8 cellular contexts compared by ENCODE assay signal in the genomic region with DNA sequence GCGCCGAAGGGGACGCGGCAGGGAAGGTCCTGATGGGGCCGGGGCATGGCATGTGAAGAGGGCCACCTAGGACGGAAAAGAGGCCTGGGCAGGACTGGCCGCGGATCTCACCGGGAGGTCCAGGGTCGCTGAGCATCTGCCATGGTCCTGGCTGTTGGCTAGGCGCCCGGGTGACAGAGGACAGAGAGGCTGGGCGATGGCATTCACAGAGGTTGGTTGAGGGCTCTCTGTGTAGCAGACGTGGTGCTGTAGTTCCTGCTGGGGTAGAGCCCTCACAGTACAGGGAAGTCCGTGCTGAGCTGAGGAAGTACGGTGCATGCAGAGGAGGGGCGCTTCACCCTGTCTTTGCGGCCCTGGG. TPM values are rescaled to one million over a fixed set of nuclear protein-coding genes. Genes with fewer than 3 reads are reported as not detected.
A peak's percentile ranks its signal among the peaks of the same experiment; 100 is the strongest.
DNase-seq lines count a peak whose midpoint lies in the region; ATAC-seq and TF ChIP-seq lines count a peak whose summit lies in the region.

No MANE protein-coding gene starts in this region.

- peak; percentile 41 for DNase-seq in GM12865 (ENCODE audit: low read depth)
- DNase-seq in NOMO-1 treated with DMSO at 0.1 percent for 48 hours (lab: John Stamatoyannopoulos, UW; ENCODE audit: unreplicated experiment), result peak; percentile 49
- DNase-seq in activated naive CD4-positive, alpha-beta T cell treated with anti-CD3 and anti-CD28 coated beads, Interleukin-2, amount 50 U/mL, for 72 hours (ENCODE audit: low spot score in 2 of 2), result no peak
- peak; percentile 63 for DNase-seq in left cardiac atrium
- DNase-seq in prostate gland (ENCODE audit: low spot score), result no peak

- H3K9me3 ChIP-seq in prostate gland, result no peaks in the 10 kb centered on the region

- peak; percentile 0 for ATAC-seq in HG02610 (IDR thresholded peaks at IDR 0.05; ENCODE audit: unreplicated experiment)
- peak; percentile 10 to 14 for ATAC-seq in activated naive CD4-positive, alpha-beta T cell treated with anti-CD3 and anti-CD28 coated beads, Interleukin-2, amount 50 U/mL, for 72 hours
- ATAC-seq in left cardiac atrium, result peak; percentile 64 to 68
- no peak for ATAC-seq in HG02973 (IDR thresholded peaks at IDR 0.05; ENCODE audit: unreplicated experiment)
- ATAC-seq in GM18520 (IDR thresholded peaks at IDR 0.05; ENCODE audit: unreplicated experiment), result no peak

- H3K4me3 ChIP-seq in GM12865 (ENCODE audit: low read depth, low read length) (peak overlapping the region; percentile 83), prostate gland (peak overlapping the region; percentile 60 to 61)

- H3K9me3 Mint-ChIP-seq in activated naive CD4-positive, alpha-beta T cell treated with anti-CD3 and anti-CD28 coated beads, Interleukin-2, amount 50 U/mL, for 72 hours, result no peaks in the 10 kb centered on the region

- TF ChIP-seq POLR2A in prostate gland (IDR thresholded peaks at IDR 0.05), result no peak

- H3K36me3 Mint-ChIP-seq in activated naive CD4-positive, alpha-beta T cell treated with anti-CD3 and anti-CD28 coated beads, Interleukin-2, amount 50 U/mL, for 72 hours, result peaks cover 27 to 38% of the 10 kb centered on the region in 2 donors

- TF ChIP-seq CTCF in GM12865 (IDR thresholded peaks at IDR 0.05; ENCODE audit: insufficient read depth, low read depth, low read length, missing control alignments) (no peak), prostate gland (IDR thresholded peaks at IDR 0.05) (no peak)

- H3K27me3 ChIP-seq in prostate gland (replicated peaks; ENCODE audit: insufficient read depth), result no peaks in the 10 kb centered on the region

- no peaks in the 10 kb centered on the region for H3K36me3 ChIP-seq in prostate gland

- H3K27ac ChIP-seq in prostate gland, result peak overlapping the region; percentile 28 to 47

- peak overlapping the region; percentile 92 to 95 for H3K27ac Mint-ChIP-seq in activated naive CD4-positive, alpha-beta T cell treated with anti-CD3 and anti-CD28 coated beads, Interleukin-2, amount 50 U/mL, for 72 hours

- 1% methylated on average over 17 of the region's 18 CpGs for WGBS in prostate gland

- no peaks in the 10 kb centered on the region for H3K4me1 ChIP-seq in prostate gland (replicated peaks)

- intact Hi-C loops in left cardiac atrium (cut with DNase I), result no loop called here
- intact Hi-C loops in prostate gland (cut with DNase I), result loop anchor here (5.0 kb wide), 1 partner anchor 91 kb away; no protein-coding TSS in a partner anchor

RNA-seq across cellular contexts. Expression of a gene that starts 0.4 kb away (rescaled TPM):
- total RNA-seq in activated naive CD4-positive, alpha-beta T cell treated with anti-CD3 and anti-CD28 coated beads, Interleukin-2, amount 50 U/mL, for 72 hours, result 10 to 100 TPM; 14.2 to 19.7 TPM
- total RNA-seq in left cardiac atrium, result 1 to 10 TPM; 5.2 to 5.4 TPM
- 10 to 100 TPM in 1 of 2 donors, 1 to 10 TPM in 1; 7.7 to 20.7 TPM for total RNA-seq in prostate gland

RNA-seq across cellular contexts. Expression of a gene that starts 13.0 kb away (rescaled TPM):
- total RNA-seq in activated naive CD4-positive, alpha-beta T cell treated with anti-CD3 and anti-CD28 coated beads, Interleukin-2, amount 50 U/mL, for 72 hours, result 10 to 100 TPM; 26.9 to 43.0 TPM
- total RNA-seq in left cardiac atrium (10 to 100 TPM in 1 of 2 donors, 1 to 10 TPM in 1; 8.7 to 15.4 TPM), prostate gland (10 to 100 TPM; 11.1 to 12.0 TPM)

RNA-seq across cellular contexts. Expression of a gene that starts 20.8 kb away (rescaled TPM):
- not detected for total RNA-seq in activated naive CD4-positive, alpha-beta T cell treated with anti-CD3 and anti-CD28 coated beads, Interleukin-2, amount 50 U/mL, for 72 hours
- total RNA-seq in left cardiac atrium, result under 1 TPM; 0.44 to 0.89 TPM
- total RNA-seq in prostate gland, result 1 to 10 TPM in 1 of 2 donors, not detected in 1; 9.3 TPM

Comparison
In these comparisons a context has a peak if more than half of its experiments do, and no peak if none do; other contexts are left out.
1. DNase-seq: peak in GM12865 (single experiment), NOMO-1 treated with DMSO at 0.1 percent for 48 hours (single experiment) and left cardiac atrium (single experiment); none in activated naive CD4-positive, alpha-beta T cell treated with anti-CD3 and anti-CD28 coated beads, Interleukin-2, amount 50 U/mL, for 72 hours (0 of 2) and prostate gland (single experiment).
2. ATAC-seq: peak in HG02610 (single experiment), activated naive CD4-positive, alpha-beta T cell treated with anti-CD3 and anti-CD28 coated beads, Interleukin-2, amount 50 U/mL, for 72 hours (2 of 2) and left cardiac atrium (2 of 2); none in HG02973 (single experiment) and GM18520 (single experiment).